In the genomic region with DNA sequence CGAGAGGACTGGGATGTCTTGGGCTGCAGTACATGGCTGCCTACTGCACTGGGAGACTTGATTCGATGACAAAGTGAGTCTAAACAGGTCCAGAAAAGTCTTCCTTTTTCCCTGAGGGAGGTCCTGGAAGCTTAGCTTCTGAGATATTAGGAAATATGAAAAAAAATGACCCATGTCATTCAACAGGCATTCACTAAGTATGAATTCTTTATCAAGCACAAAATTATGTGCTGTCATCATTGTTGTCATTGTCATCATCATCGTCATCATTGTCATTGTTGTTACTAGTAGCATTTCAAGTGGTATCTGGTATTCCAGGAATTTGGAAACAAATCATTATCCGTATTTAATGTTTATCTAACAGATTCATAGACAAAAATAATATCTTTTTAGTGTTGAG, we compare ENCODE assay signal across 38 cellular contexts.
"Had no signal": no experiment of that assay in that cellular context is flagged by ENCODE, and none has a peak within 500 bp of the region (broad histone marks: within the 10 kb centered on the region; RNA-seq: fewer than 3 reads in every experiment).

No MANE protein-coding gene starts in this region.

- ATAC-seq: activated CD8-positive, alpha-beta T cell treated with anti-CD3 and anti-CD28 coated beads for 36 hours; activated naive CD4-positive, alpha-beta T cell treated with anti-CD3 and anti-CD28 coated beads, Interleukin-2, amount 50 U/mL, for 72 hours; activated T-cell treated with anti-CD3 and anti-CD28 coated beads, Interleukin-2, amount 50 U/mL, for 4 hours; activated T-cell treated with anti-CD3 and anti-CD28 coated beads, Interleukin-2, amount 50 U/mL, for 72 hours; activated T-helper 17 cell treated with anti-CD3 and anti-CD28 coated beads, Interleukin-2, amount 50 U/mL, for 72 hours; body of pancreas had no signal

- H3K4me1 ChIP-seq: adrenal gland, body of pancreas had no signal

- H3K27ac Mint-ChIP-seq: activated B cell treated with CpG ODN at 0.5 μM for 24 hours; activated CD4-positive, alpha-beta memory T cell treated with anti-CD3 and anti-CD28 coated beads for 36 hours; activated CD4-positive, alpha-beta T cell treated with anti-CD3 and anti-CD28 coated beads, Interleukin-2, amount 10 ng/mL, durations not matched to agents 24 days and 14 days; activated CD8-positive, alpha-beta T cell treated with anti-CD3 and anti-CD28 coated beads for 36 hours; activated naive CD4-positive, alpha-beta T cell treated with anti-CD3 and anti-CD28 coated beads for 36 hours; activated naive CD4-positive, alpha-beta T cell treated with anti-CD3 and anti-CD28 coated beads, Interleukin-2, amount 50 U/mL, for 72 hours; activated naive CD8-positive, alpha-beta T cell treated with anti-CD3 and anti-CD28 coated beads for 36 hours; activated T-cell treated with anti-CD3 and anti-CD28 coated beads, Interleukin-2, amount 50 U/mL, for 72 hours; activated T-helper 1 cell treated with anti-CD3 and anti-CD28 coated beads, Interleukin-12 subunit alpha, Interleukin-12 subunit beta, Interleukin-2, Interleukin-4 antibody, amounts not matched to agents 30 ng/mL and 10 ng/mL and 1 ng/mL, durations not matched to agents 14 hours and 24 hours and 36 hours; activated T-helper 17 cell treated with anti-CD3 and anti-CD28 coated beads, Interleukin-2, amount 50 U/mL, for 72 hours; T-helper 1 cell treated with Interleukin-12 subunit alpha and Interleukin-12 subunit beta and Interleukin-4 antibody, amounts not matched to agents 30 μg/mL and 1 μg/mL, for 36 hours; T-helper 2 cell treated with Interferon-gamma antibody and Interleukin-4, amounts not matched to agents 5 μg/mL and 100 μg/mL, for 36 hours had no signal

- H3K4me3 ChIP-seq: adrenal gland, body of pancreas, cardiac muscle cell had no signal

- H3K36me3 Mint-ChIP-seq: activated naive CD8-positive, alpha-beta T cell treated with anti-CD3 and anti-CD28 coated beads for 36 hours had no signal

- H3K36me3 ChIP-seq: adrenal gland, cardiac muscle cell, WERI-Rb-1 had no signal

- H3K27me3 ChIP-seq: adrenal gland, body of pancreas had no signal

- DNase-seq: activated B cell treated with CpG ODN at 0.5 μM for 24 hours; activated CD4-positive, alpha-beta memory T cell treated with anti-CD3 and anti-CD28 coated beads for 36 hours; activated CD4-positive, alpha-beta T cell treated with anti-CD3 and anti-CD28 coated beads for 4 hours; activated CD4-positive, alpha-beta T cell treated with anti-CD3 and anti-CD28 coated beads, Interleukin-2, amount 10 ng/mL, durations not matched to agents 24 days and 14 days; activated CD4-positive, alpha-beta T cell treated with anti-CD3 and anti-CD28 coated beads, Interleukin-2, amount 50 U/mL, for 1 hour; activated CD4-positive, alpha-beta T cell treated with anti-CD3 and anti-CD28 coated beads, Interleukin-2, amount 50 U/mL, for 4 hours; activated CD4-positive, CD25-positive, alpha-beta regulatory T cell treated with anti-CD3 and anti-CD28 coated beads, Interleukin-2, amount 50 U/mL, for 72 hours; activated CD8-positive, alpha-beta memory T cell treated with anti-CD3 and anti-CD28 coated beads, Interleukin-2, amount 50 U/mL, for 4 hours; activated CD8-positive, alpha-beta T cell treated with anti-CD3 and anti-CD28 coated beads for 36 hours; activated effector memory CD4-positive, alpha-beta T cell treated with anti-CD3 and anti-CD28 coated beads, Interleukin-2, amount 50 U/mL, for 16 hours; activated gamma-delta T cell treated with Interleukin-2 at 50 U/mL for 16 hours; activated naive CD4-positive, alpha-beta T cell; activated naive CD4-positive, alpha-beta T cell treated with anti-CD3 and anti-CD28 coated beads for 36 hours; activated naive CD4-positive, alpha-beta T cell treated with anti-CD3 and anti-CD28 coated beads, Interleukin-2, amount 50 U/mL, for 16 hours; activated naive CD8-positive, alpha-beta T cell treated with anti-CD3 and anti-CD28 coated beads for 36 hours; activated T-cell treated with anti-CD3 and anti-CD28 coated beads for 4 hours; activated T-cell treated with anti-CD3 and anti-CD28 coated beads, Interleukin-2, amount 50 U/mL, for 1 hour; activated T-cell treated with anti-CD3 and anti-CD28 coated beads, Interleukin-2, amount 50 U/mL, for 4 hours; activated T-cell treated with anti-CD3 and anti-CD28 coated beads, Interleukin-2, amount 50 U/mL, for 72 hours; adrenal gland; amniotic stem cell; aorta; body of pancreas; caudate nucleus; cerebellar nuclear complex; T-helper 1 cell; T-helper 2 cell; T-helper 9 cell; WERI-Rb-1 had no signal

- H3K4me3 Mint-ChIP-seq: activated B cell treated with CpG ODN at 0.5 μM for 24 hours; activated CD4-positive, alpha-beta memory T cell treated with anti-CD3 and anti-CD28 coated beads for 36 hours; activated CD4-positive, alpha-beta T cell treated with anti-CD3 and anti-CD28 coated beads, Interleukin-2, amount 10 ng/mL, durations not matched to agents 24 days and 14 days; activated CD8-positive, alpha-beta T cell treated with anti-CD3 and anti-CD28 coated beads for 36 hours; activated naive CD4-positive, alpha-beta T cell treated with anti-CD3 and anti-CD28 coated beads for 36 hours; activated naive CD8-positive, alpha-beta T cell treated with anti-CD3 and anti-CD28 coated beads for 36 hours; activated T-cell treated with anti-CD3 and anti-CD28 coated beads, Interleukin-2, amount 50 U/mL, for 4 hours; activated T-cell treated with anti-CD3 and anti-CD28 coated beads, Interleukin-2, amount 50 U/mL, for 72 hours; activated T-helper 1 cell treated with anti-CD3 and anti-CD28 coated beads, Interleukin-12 subunit alpha, Interleukin-12 subunit beta, Interleukin-2, Interleukin-4 antibody, amounts not matched to agents 30 ng/mL and 10 ng/mL and 1 ng/mL, durations not matched to agents 14 hours and 24 hours and 36 hours; activated T-helper 17 cell treated with anti-CD3 and anti-CD28 coated beads, Interleukin-2, amount 50 U/mL, for 72 hours; central memory CD8-positive, alpha-beta T cell; T-helper 1 cell treated with Interleukin-12 subunit alpha and Interleukin-12 subunit beta and Interleukin-4 antibody, amounts not matched to agents 30 μg/mL and 1 μg/mL, for 36 hours; T-helper 2 cell treated with Interferon-gamma antibody and Interleukin-4, amounts not matched to agents 5 μg/mL and 100 μg/mL, for 36 hours had no signal

- FAIRE-seq: astrocyte, TTC549 had no signal

- H3K9me3 Mint-ChIP-seq: activated naive CD4-positive, alpha-beta T cell treated with anti-CD3 and anti-CD28 coated beads for 36 hours; activated T-cell treated with anti-CD3 and anti-CD28 coated beads, Interleukin-2, amount 50 U/mL, for 4 hours; activated T-helper 17 cell treated with anti-CD3 and anti-CD28 coated beads, Interleukin-2, amount 50 U/mL, for 72 hours had no signal

- H3K9me3 ChIP-seq: adrenal gland, body of pancreas had no signal

- H3K4me1 Mint-ChIP-seq: activated B cell treated with CpG ODN at 0.5 μM for 24 hours; activated CD4-positive, alpha-beta T cell treated with anti-CD3 and anti-CD28 coated beads, Interleukin-2, amount 10 ng/mL, durations not matched to agents 24 days and 14 days; activated naive CD8-positive, alpha-beta T cell treated with anti-CD3 and anti-CD28 coated beads for 36 hours; activated T-helper 17 cell treated with anti-CD3 and anti-CD28 coated beads, Interleukin-2, amount 50 U/mL, for 72 hours; central memory CD8-positive, alpha-beta T cell had no signal

- H3K27ac ChIP-seq: adrenal gland, body of pancreas, cardiac muscle cell, WERI-Rb-1 had no signal
